3 cellular contexts compared by ENCODE assay signal in genomic region chr3:40521254-40521653, GRCh38.
A peak's percentile ranks its signal among the peaks of the same experiment; 100 is the strongest.
TF ChIP-seq lines count a peak whose summit lies in the region.

No MANE protein-coding gene starts in this region.

TF ChIP-seq in A549, 52 proteins besides CTCF, POLR2A, EP300 and RAD21:
- TF ChIP-seq ELK1 (IDR thresholded peaks at IDR 0.05; ENCODE audit: low read depth, low read length) (no peak), MAFK (IDR thresholded peaks at IDR 0.05; ENCODE audit: partially characterized antibody) (peak; percentile 43)
TF ChIP-seq in A549: peak in this region for 1.

TF ChIP-seq in IMR-90, 13 proteins besides CTCF, POLR2A, EP300 and RAD21:
- TF ChIP-seq SMC3 (IDR thresholded peaks at IDR 0.05; ENCODE audit: low read depth, low read length), result no peak
- peak; percentile 57 for TF ChIP-seq MAFK (IDR thresholded peaks at IDR 0.05; ENCODE audit: low read depth, low read length)
- TF ChIP-seq CHD1 (IDR thresholded peaks at IDR 0.05; ENCODE audit: low read depth, low read length), result no peak
TF ChIP-seq in IMR-90: peak in this region for 1.

TF ChIP-seq in K562, 482 proteins besides CTCF, POLR2A, EP300 and RAD21:
- peak; percentile 48; the same call in 1 of the 2 replicates for TF ChIP-seq MAFF (IDR thresholded peaks at IDR 0.05; ENCODE audit: low read length)
- TF ChIP-seq C11orf30 (IDR thresholded peaks at IDR 0.05; ENCODE audit: low read depth), result peak; percentile 70
- no peak for TF ChIP-seq CXXC5 (CRISPR knock-in tag; IDR thresholded peaks at IDR 0.05)
- peak; percentile 89 for TF ChIP-seq ZNF316 (IDR thresholded peaks at IDR 0.05)
- TF ChIP-seq EGR1 (conservative IDR thresholded peaks at IDR 0.05), result no peak
- TF ChIP-seq HOMEZ (CRISPR knock-in tag; IDR thresholded peaks at IDR 0.05), result no peak
- TF ChIP-seq ZNF175 (CRISPR knock-in tag; IDR thresholded peaks at IDR 0.05; ENCODE audit: low read depth), result no peak
- TF ChIP-seq STAT6 (CRISPR knock-in tag; IDR thresholded peaks at IDR 0.05), result no peak
- TF ChIP-seq ZNF274 (IDR thresholded peaks at IDR 0.05; ENCODE audit: borderline replicate concordance, low read depth, low read length), result no peak
- no peak for TF ChIP-seq ZNF696 (CRISPR knock-in tag; conservative IDR thresholded peaks at IDR 0.05)
- peak; percentile 44 for TF ChIP-seq MAFG (tag; conservative IDR thresholded peaks at IDR 0.05)
- TF ChIP-seq FOXJ3 (CRISPR knock-in tag; IDR thresholded peaks at IDR 0.05), result no peak
- TF ChIP-seq MAFK (IDR thresholded peaks at IDR 0.05; ENCODE audit: low read length), result peak; percentile 35; the same call in 1 of the 2 replicates
- TF ChIP-seq KDM2B (CRISPR knock-in tag; IDR thresholded peaks at IDR 0.05), result no peak
- no peak for TF ChIP-seq DNMT1 (IDR thresholded peaks at IDR 0.05)
TF ChIP-seq in K562: peak in this region for 5.
